In the genomic region with DNA sequence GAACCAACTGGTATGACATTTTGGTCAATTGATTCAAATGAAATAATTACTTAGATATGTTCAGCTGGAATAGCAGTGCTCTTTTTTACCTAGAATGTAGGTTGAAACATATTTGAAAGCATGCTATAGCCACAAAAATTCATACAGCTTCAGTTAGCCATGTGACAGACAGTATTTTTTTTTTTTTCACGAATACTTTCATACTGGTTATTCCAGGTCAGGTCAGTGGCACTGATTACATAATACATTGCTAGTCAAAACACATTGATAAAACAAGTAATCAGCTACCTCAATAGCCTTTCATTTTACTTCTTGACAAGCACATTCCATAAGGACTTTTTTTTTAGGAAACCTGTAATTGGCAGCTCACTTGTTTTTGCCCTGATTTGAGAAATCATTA, we compare ENCODE assay signal across 26 cellular contexts.
"Had no signal": no experiment of that assay in that cellular context is flagged by ENCODE, and none has a peak within 500 bp of the region (broad histone marks: within the 10 kb centered on the region; RNA-seq: fewer than 3 reads in every experiment).

No MANE protein-coding gene starts in this region.

- DNase-seq: dermis blood vessel endothelial cell; dorsolateral prefrontal cortex; effector CD4-positive, alpha-beta T cell; effector memory CD4-positive, alpha-beta T cell; erythroblast; esophagus squamous epithelium; foreskin fibroblast; foreskin melanocyte; gastrocnemius medialis; glutamatergic neuron; head of caudate nucleus; heart right ventricle; hippocampal formation; left cardiac atrium; left ventricle myocardium inferior; lower lobe of right lung; mesenchymal stem cell; mucosa of descending colon had no signal

- FAIRE-seq: colon, endothelial cell of umbilical vein, islet of Langerhans, keratinocyte had no signal

- H3K4me3 Mint-ChIP-seq: mesothelial cell of epicardium had no signal

- H3K4me1 ChIP-seq: esophagus squamous epithelium, heart right ventricle, left ventricle myocardium inferior, lower lobe of right lung had no signal

- H3K27me3 ChIP-seq: dorsolateral prefrontal cortex, esophagus squamous epithelium, gastrocnemius medialis, heart right ventricle had no signal

- H3K9me3 ChIP-seq: esophagus squamous epithelium, gastrocnemius medialis, heart right ventricle, left ventricle myocardium inferior, lower lobe of right lung, mucosa of descending colon had no signal

- H3K4me3 ChIP-seq: coronary artery, dorsolateral prefrontal cortex, esophagus squamous epithelium, gastrocnemius medialis, heart right ventricle, left ventricle myocardium inferior, lower lobe of right lung, mucosa of descending colon had no signal

- ATAC-seq: esophagus mucosa, gastrocnemius medialis, heart right ventricle, left cardiac atrium, lower lobe of right lung, mucosa of descending colon had no signal

- H3K27ac Mint-ChIP-seq: mesothelial cell of epicardium had no signal

- H3K36me3 ChIP-seq: esophagus squamous epithelium, left ventricle myocardium inferior, lower lobe of right lung had no signal

- H3K27ac ChIP-seq: coronary artery, dorsolateral prefrontal cortex, epithelial cell of prostate, esophagus squamous epithelium, gastrocnemius medialis, heart right ventricle, left ventricle myocardium inferior, lower lobe of right lung had no signal
